In the genomic region with DNA sequence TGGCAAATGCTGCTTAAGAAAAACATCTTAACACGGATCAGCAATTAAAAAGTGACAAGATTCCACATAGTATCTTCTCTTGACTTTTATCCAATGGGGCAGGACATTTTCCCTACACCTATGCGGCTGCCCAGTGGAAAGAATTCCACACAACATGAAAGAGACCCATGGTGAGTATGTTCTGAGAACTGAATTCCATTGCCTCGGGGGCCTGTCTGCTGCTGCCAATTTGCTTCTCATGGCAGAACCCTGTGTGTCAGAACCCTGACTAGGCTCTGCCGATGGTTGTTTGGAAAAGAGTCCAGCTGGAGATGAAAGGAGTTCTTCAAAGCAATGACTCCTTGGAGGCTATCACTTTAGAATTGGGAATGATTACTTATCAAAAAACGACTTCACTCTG, we compare ENCODE assay signal across 10 cellular contexts.
DNase-seq lines count a peak whose midpoint lies in the region; TF ChIP-seq lines count a peak whose summit lies in the region.
"Had no signal": no experiment of that assay in that cellular context is flagged by ENCODE, and none has a peak within 500 bp of the region (broad histone marks: within the 10 kb centered on the region; RNA-seq: fewer than 3 reads in every experiment).

No MANE protein-coding gene starts in this region.

- H3K4me3 Mint-ChIP-seq in osteocyte (ENCODE audit: unreplicated experiment) = no peak overlapping the region

- H3K9me3 Mint-ChIP-seq in osteocyte (ENCODE audit: unreplicated experiment) = no peaks in the 10 kb centered on the region

- peaks cover 9% of the 10 kb centered on the region for H3K36me3 Mint-ChIP-seq in osteocyte (ENCODE audit: unreplicated experiment)

- peaks cover 7% of the 10 kb centered on the region for H3K4me1 Mint-ChIP-seq in osteocyte (ENCODE audit: unreplicated experiment)

- H3K27ac Mint-ChIP-seq in osteocyte (ENCODE audit: unreplicated experiment) = peak overlapping the region; percentile 37

- no peaks in the 10 kb centered on the region for H3K27me3 Mint-ChIP-seq in osteocyte (ENCODE audit: unreplicated experiment)

- no peak for TF ChIP-seq CTCF in osteocyte (IDR thresholded peaks at IDR 0.05)

- DNase-seq in EH (ENCODE audit: low read depth) = peak; percentile 59
- DNase-seq in M059J (ENCODE audit: low read depth) = peak; percentile 23
- DNase-seq in epidermal melanocyte (ENCODE audit: insufficient read length, low spot score) = peak; percentile 60
- DNase-seq in osteocyte (ENCODE audit: extremely low spot score, unreplicated experiment) = no peak
- DNase-seq in GF-D8 (lab: John Stamatoyannopoulos, UW) = no peak
- no peak for DNase-seq in NCI-H526 treated with DMSO at 0.1 percent for 48 hours (lab: John Stamatoyannopoulos, UW)
- DNase-seq in stimulated activated CD4-positive, alpha-beta T cell treated with anti-CD3 and anti-CD28 coated beads, Interleukin-12 subunit alpha, Interleukin-12 subunit beta, amount 100 ng/mL, for 4 hours = no peak
- DNase-seq in SHP77 treated with DMSO at 0.1 percent for 48 hours (lab: John Stamatoyannopoulos, UW) = no peak
- DNase-seq: NCI-H1092, NCI-H2107 had no signal

Comparison
In these comparisons a context has a peak if more than half of its experiments do, and no peak if none do; other contexts are left out.
1. DNase-seq: peak in EH (single experiment), M059J (single experiment) and epidermal melanocyte (single experiment); none in osteocyte (single experiment), GF-D8 (single experiment), NCI-H526 treated with DMSO at 0.1 percent for 48 hours (single experiment), stimulated activated CD4-positive, alpha-beta T cell treated with anti-CD3 and anti-CD28 coated beads, Interleukin-12 subunit alpha, Interleukin-12 subunit beta, amount 100 ng/mL, for 4 hours (single experiment) and SHP77 treated with DMSO at 0.1 percent for 48 hours (single experiment).